In the genomic region with DNA sequence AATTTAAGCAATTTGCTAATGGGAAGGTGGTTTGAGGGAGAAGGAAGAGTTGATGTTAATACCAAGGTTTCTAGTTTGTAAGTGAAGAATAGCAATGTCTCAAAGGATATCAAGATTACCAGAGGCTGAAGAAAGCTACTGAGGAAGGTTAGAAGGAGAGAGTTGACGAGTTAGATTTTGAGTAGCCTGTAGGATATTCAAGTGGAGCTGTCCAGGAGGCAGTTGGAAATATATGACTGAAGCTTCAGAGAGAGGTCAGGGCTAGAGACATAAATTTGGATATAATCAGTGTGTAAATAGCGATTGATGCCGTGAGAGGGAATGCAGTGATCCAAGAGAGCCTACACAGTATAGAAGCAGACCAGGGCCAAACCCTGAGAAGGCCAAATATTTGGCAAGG, we compare ENCODE assay signal across 24 cellular contexts. TPM values are rescaled to one million over a fixed set of nuclear protein-coding genes. Genes with fewer than 3 reads are reported as not detected.
"Had no signal": no experiment of that assay in that cellular context is flagged by ENCODE, and none has a peak within 500 bp of the region (broad histone marks: within the 10 kb centered on the region; RNA-seq: fewer than 3 reads in every experiment).

No MANE protein-coding gene starts in this region.

- H3K27ac Mint-ChIP-seq: activated CD4-positive, alpha-beta memory T cell treated with anti-CD3 and anti-CD28 coated beads, Interleukin-2, amount 10 ng/mL, durations not matched to agents 7 days and 5 days; activated CD4-positive, alpha-beta T cell treated with anti-CD3 and anti-CD28 coated beads for 36 hours; activated naive CD4-positive, alpha-beta T cell treated with anti-CD3 and anti-CD28 coated beads, Interleukin-2, amount 10 ng/mL, durations not matched to agents 7 days and 5 days; activated naive CD8-positive, alpha-beta T cell treated with anti-CD3 and anti-CD28 coated beads for 36 hours; activated T-cell treated with anti-CD3 and anti-CD28 coated beads, Interleukin-2, amount 50 U/mL, for 72 hours; activated T-helper 2 cell treated with anti-CD3 and anti-CD28 coated beads, Interferon-gamma antibody, Interleukin-2, Interleukin-4, amounts not matched to agents 10 μg/mL and 5 μg/mL and 100 μg/mL, durations not matched to agents 14 hours and 24 hours and 36 hours; T-cell had no signal

- H3K9me3 Mint-ChIP-seq: activated CD4-positive, alpha-beta memory T cell treated with anti-CD3 and anti-CD28 coated beads, Interleukin-2, amount 10 ng/mL, durations not matched to agents 7 days and 5 days; activated naive CD4-positive, alpha-beta T cell treated with anti-CD3 and anti-CD28 coated beads, Interleukin-2, amount 10 ng/mL, durations not matched to agents 7 days and 5 days; activated naive CD8-positive, alpha-beta T cell treated with anti-CD3 and anti-CD28 coated beads for 36 hours; activated T-cell treated with anti-CD3 and anti-CD28 coated beads, Interleukin-2, amount 50 U/mL, for 72 hours; activated T-helper 2 cell treated with anti-CD3 and anti-CD28 coated beads, Interferon-gamma antibody, Interleukin-2, Interleukin-4, amounts not matched to agents 10 μg/mL and 5 μg/mL and 100 μg/mL, durations not matched to agents 14 hours and 24 hours and 36 hours; T-cell had no signal

- H3K27ac ChIP-seq: SJSA1 had no signal

- DNase-seq: activated CD4-positive, alpha-beta memory T cell treated with anti-CD3 and anti-CD28 coated beads, Interleukin-2, amount 10 ng/mL, durations not matched to agents 7 days and 5 days; activated CD4-positive, alpha-beta T cell treated with anti-CD3 and anti-CD28 coated beads for 36 hours; activated CD4-positive, alpha-beta T cell treated with anti-CD3 and anti-CD28 coated beads, Interleukin-2, amount 50 U/mL, for 1 hour; activated CD4-positive, CD25-positive, alpha-beta regulatory T cell; activated CD8-positive, alpha-beta memory T cell treated with anti-CD3 and anti-CD28 coated beads, Interleukin-2, amount 50 U/mL, for 4 hours; activated gamma-delta T cell treated with Interleukin-2 at 50 U/mL for 16 hours; activated naive CD4-positive, alpha-beta T cell treated with anti-CD3 and anti-CD28 coated beads, Interleukin-2, amount 10 ng/mL, durations not matched to agents 7 days and 5 days; activated naive CD8-positive, alpha-beta T cell treated with anti-CD3 and anti-CD28 coated beads for 36 hours; activated T-cell treated with anti-CD3 and anti-CD28 coated beads, Interleukin-2, amount 50 U/mL, for 72 hours; adrenal gland; anterior cingulate cortex; central memory CD4-positive, alpha-beta T cell; KG1; NCI-H1436; NCI-H1694 treated with DMSO at 0.1 percent for 48 hours; NCI-H2029 treated with DMSO at 0.1 percent for 48 hours; NCI-H510A treated with DMSO at 0.1 percent for 48 hours; SHP77; T-cell had no signal

- H3K4me3 ChIP-seq: adrenal gland, SJSA1 had no signal

- ATAC-seq: activated CD4-positive, alpha-beta T cell treated with anti-CD3 and anti-CD28 coated beads for 36 hours; activated T-cell treated with anti-CD3 and anti-CD28 coated beads, Interleukin-2, amount 50 U/mL, for 72 hours; T-cell had no signal

- H3K27me3 Mint-ChIP-seq: activated CD4-positive, alpha-beta memory T cell treated with anti-CD3 and anti-CD28 coated beads, Interleukin-2, amount 10 ng/mL, durations not matched to agents 7 days and 5 days; activated CD4-positive, alpha-beta T cell treated with anti-CD3 and anti-CD28 coated beads for 36 hours; activated naive CD4-positive, alpha-beta T cell treated with anti-CD3 and anti-CD28 coated beads, Interleukin-2, amount 10 ng/mL, durations not matched to agents 7 days and 5 days; activated naive CD8-positive, alpha-beta T cell treated with anti-CD3 and anti-CD28 coated beads for 36 hours; T-cell had no signal

- FAIRE-seq: bronchial epithelial cell, RCC 7860 had no signal

- H3K27me3 ChIP-seq: adrenal gland, SJSA1 had no signal

- H3K4me3 Mint-ChIP-seq: activated CD4-positive, alpha-beta memory T cell treated with anti-CD3 and anti-CD28 coated beads, Interleukin-2, amount 10 ng/mL, durations not matched to agents 7 days and 5 days; activated CD4-positive, alpha-beta T cell treated with anti-CD3 and anti-CD28 coated beads for 36 hours; activated naive CD4-positive, alpha-beta T cell treated with anti-CD3 and anti-CD28 coated beads, Interleukin-2, amount 10 ng/mL, durations not matched to agents 7 days and 5 days; activated naive CD8-positive, alpha-beta T cell treated with anti-CD3 and anti-CD28 coated beads for 36 hours; activated T-cell treated with anti-CD3 and anti-CD28 coated beads, Interleukin-2, amount 50 U/mL, for 72 hours; T-cell had no signal

- H3K36me3 ChIP-seq: adrenal gland, SJSA1 had no signal

- H3K9me3 ChIP-seq: adrenal gland, SJSA1 had no signal

- H3K4me1 Mint-ChIP-seq: activated CD4-positive, alpha-beta memory T cell treated with anti-CD3 and anti-CD28 coated beads, Interleukin-2, amount 10 ng/mL, durations not matched to agents 7 days and 5 days; activated CD4-positive, alpha-beta T cell treated with anti-CD3 and anti-CD28 coated beads for 36 hours; activated naive CD4-positive, alpha-beta T cell treated with anti-CD3 and anti-CD28 coated beads, Interleukin-2, amount 10 ng/mL, durations not matched to agents 7 days and 5 days; activated naive CD8-positive, alpha-beta T cell treated with anti-CD3 and anti-CD28 coated beads for 36 hours; T-cell had no signal

- H3K36me3 Mint-ChIP-seq: activated naive CD4-positive, alpha-beta T cell treated with anti-CD3 and anti-CD28 coated beads, Interleukin-2, amount 10 ng/mL, durations not matched to agents 7 days and 5 days; activated naive CD8-positive, alpha-beta T cell treated with anti-CD3 and anti-CD28 coated beads for 36 hours; T-cell had no signal

RNA-seq across cellular contexts. Expression of a gene that starts 48.4 kb away (rescaled TPM):
- total RNA-seq: activated T-helper 2 cell treated with anti-CD3 and anti-CD28 coated beads, Interferon-gamma antibody, Interleukin-2, Interleukin-4, amounts not matched to agents 10 μg/mL and 5 μg/mL and 100 μg/mL, durations not matched to agents 14 hours and 24 hours and 36 hours; T-helper 2 cell treated with Interferon-gamma antibody and Interleukin-4, amounts not matched to agents 100 ng/mL and 5 ng/mL, for 36 hours had no signal
